7 cellular contexts compared by ENCODE assay signal in genomic region chr15:82952156-82953081, GRCh38. TPM values are rescaled to one million over a fixed set of nuclear protein-coding genes. Genes with fewer than 3 reads are reported as not detected.
A peak's percentile ranks its signal among the peaks of the same experiment; 100 is the strongest.
DNase-seq lines count a peak whose midpoint lies in the region; ATAC-seq and TF ChIP-seq lines count a peak whose summit lies in the region.

TSS of gene HOMER2 (minus strand) at chr15:82952720. CDS start at chr15:82952535, 185 bp downstream.

- H3K4me1 ChIP-seq in KMS-11 (ENCODE audit: low read depth, poor library complexity, severe bottlenecking) (peaks cover 29% of the 10 kb centered on the region), neuronal stem cell (ENCODE audit: control insufficient read depth in 2 of 2, insufficient read depth in 1 of 2, low read depth in 1 of 2, low read length in 2 of 2) (no peaks in the 10 kb centered on the region)

- no peaks in the 10 kb centered on the region for H3K4me1 Mint-ChIP-seq in activated T-cell treated with anti-CD3 and anti-CD28 coated beads, Interleukin-2, amount 50 U/mL, for 24 hours (ENCODE audit: low read depth)

- no peaks in the 10 kb centered on the region for H3K79me2 ChIP-seq in KMS-11 (ENCODE audit: insufficient read depth, low read depth)

- H3K27ac Mint-ChIP-seq in activated T-cell treated with anti-CD3 and anti-CD28 coated beads, Interleukin-2, amount 50 U/mL, for 24 hours = peak within 1 kb of the TSS; percentile 28

- no peaks in the 10 kb centered on the region for H4K20me1 ChIP-seq in KMS-11 (ENCODE audit: insufficient read depth)

- no CpG with 5 or more reads among the region's 119 CpGs for WGBS in neuronal stem cell (ENCODE audit: extremely low coverage in 2 of 2, insufficient read length in 2 of 2, insufficient replicate concordance in 1 of 2), 2 donors

- no peak within 1 kb of the TSS for H3K23ac ChIP-seq in neuronal stem cell (ENCODE audit: low read depth, low read length, poor library complexity)

- no peaks in the 10 kb centered on the region for H3K9me3 ChIP-seq in neuronal stem cell (replicated peaks in 1 of 2; ENCODE audit: control insufficient read depth in 2 of 2, insufficient read depth in 1 of 2, low read depth in 1 of 2, low read length in 2 of 2)

- H3K4ac ChIP-seq in neuronal stem cell (ENCODE audit: low read length) = no peak within 1 kb of the TSS

- H2BK15ac ChIP-seq in neuronal stem cell (ENCODE audit: low read length) = no peak within 1 kb of the TSS

- peak within 1 kb of the TSS; percentile 85 for H3K4me2 ChIP-seq in KMS-11
- H3K4me2 ChIP-seq in neuronal stem cell (ENCODE audit: insufficient read depth, low read length, poor library complexity, severe bottlenecking) = peak within 1 kb of the TSS; percentile 63

- H2AK5ac ChIP-seq in neuronal stem cell (ENCODE audit: low read depth, low read length) = no peak within 1 kb of the TSS

- no peaks in the 10 kb centered on the region for H3K9me3 Mint-ChIP-seq in activated T-cell treated with anti-CD3 and anti-CD28 coated beads, Interleukin-2, amount 50 U/mL, for 24 hours

- H3K27me3 ChIP-seq in KMS-11 (ENCODE audit: insufficient read depth, low read depth) (peaks cover 7% of the 10 kb centered on the region), neuronal stem cell (ENCODE audit: control insufficient read depth in 3 of 3, insufficient read depth in 3 of 3, low read depth in 1 of 3, low read length in 3 of 3) (peaks cover 0 to 10% (median 7%) of the 10 kb centered on the region in 3 experiments)

- no peak for ATAC-seq in HG02678 (IDR thresholded peaks at IDR 0.05; ENCODE audit: unreplicated experiment)

- H4K91ac ChIP-seq in neuronal stem cell (ENCODE audit: low read depth, low read length, poor library complexity) = no peak within 1 kb of the TSS

- no peak within 1 kb of the TSS for H4K8ac ChIP-seq in neuronal stem cell (ENCODE audit: low read depth, low read length)

- no peaks in the 10 kb centered on the region for H3K36me3 ChIP-seq in KMS-11 (ENCODE audit: insufficient read depth)
- no peaks in the 10 kb centered on the region for H3K36me3 ChIP-seq in neuronal stem cell (replicated peaks in 1 of 2; ENCODE audit: control insufficient read depth in 2 of 2, insufficient read depth in 2 of 2, low read length in 2 of 2)

- H3K79me1 ChIP-seq in neuronal stem cell (ENCODE audit: low read depth, low read length) = no peaks in the 10 kb centered on the region

- peak; percentile 30 for DNase-seq in G401 (ENCODE audit: low spot score)
- peak; percentile 48 for DNase-seq in activated T-cell treated with anti-CD3 and anti-CD28 coated beads, Interleukin-2, amount 50 U/mL, for 24 hours
- peak; percentile 56 for DNase-seq in glomerular visceral epithelial cell (ENCODE audit: extremely low spot score)
- DNase-seq in neuronal stem cell (ENCODE audit: low spot score) = peak; percentile 40
- DNase-seq in DMS153 (lab: John Stamatoyannopoulos, UW) = no peak

- H2BK12ac ChIP-seq in neuronal stem cell (ENCODE audit: low read length) = no peak within 1 kb of the TSS

- H3K27ac ChIP-seq in KMS-11 (no peak within 1 kb of the TSS), neuronal stem cell (replicated peaks; ENCODE audit: low read length) (no peak within 1 kb of the TSS)

- TF ChIP-seq CTCF in KMS-11 (conservative IDR thresholded peaks at IDR 0.05; ENCODE audit: low read depth, low read length) = no peak

- H3K36me3 Mint-ChIP-seq in activated T-cell treated with anti-CD3 and anti-CD28 coated beads, Interleukin-2, amount 50 U/mL, for 24 hours (ENCODE audit: low read depth) = no peaks in the 10 kb centered on the region

- H3K18ac ChIP-seq in neuronal stem cell (ENCODE audit: low read length) = peak within 1 kb of the TSS; percentile 84

- no peak within 1 kb of the TSS for H2BK120ac ChIP-seq in neuronal stem cell (ENCODE audit: low read depth, low read length)

- H3K14ac ChIP-seq in neuronal stem cell (ENCODE audit: low read length) = peak within 1 kb of the TSS; percentile 51

- H3K27me3 Mint-ChIP-seq in activated T-cell treated with anti-CD3 and anti-CD28 coated beads, Interleukin-2, amount 50 U/mL, for 24 hours = peaks cover 7% of the 10 kb centered on the region

- peak within 1 kb of the TSS; percentile 82; the same call in 1 of the 2 replicates for H2AFZ ChIP-seq in KMS-11 (ENCODE audit: low read depth)
- peak within 1 kb of the TSS; percentile 88 for H2AFZ ChIP-seq in neuronal stem cell (ENCODE audit: low read length)

- no peak within 1 kb of the TSS for H3K9ac ChIP-seq in KMS-11
- peak within 1 kb of the TSS; percentile 40 for H3K9ac ChIP-seq in neuronal stem cell (ENCODE audit: low read depth, low read length, poor library complexity)

- in situ Hi-C loops in G401 (cut with HindIII; ENCODE audit: low sequenced_read_pairs) = loop anchor here (5.0 kb wide), 1 partner anchor 35 kb away; the partner anchor contains the start of gene RAMAC

- H3K4me3 Mint-ChIP-seq in activated T-cell treated with anti-CD3 and anti-CD28 coated beads, Interleukin-2, amount 50 U/mL, for 24 hours = peak within 1 kb of the TSS; percentile 57

- H2BK5ac ChIP-seq in neuronal stem cell (ENCODE audit: low read length) = no peak within 1 kb of the TSS

- H3K4me3 ChIP-seq in KMS-11 (IDR thresholded peaks at IDR 0.05; ENCODE audit: insufficient read depth, low read depth, low read length) = no peak within 1 kb of the TSS
- peak within 1 kb of the TSS; percentile 48 to 89 for H3K4me3 ChIP-seq in neuronal stem cell (ENCODE audit: low read length in 2 of 2)

RNA-seq across cellular contexts. Expression of gene HOMER2, which starts in this region (rescaled TPM):
- total RNA-seq in G401 (2014; rRNA removed; shearing (Covaris generic)) = 36.0 and 40.4 TPM in 2 replicates
- 14.4 TPM for polyA plus RNA-seq in neuronal stem cell (2013, experiment 1 of 2)
- 13.8 TPM for polyA plus RNA-seq in neuronal stem cell (2013, experiment 2 of 2)
